Comparison of ENCODE assay signal across 19 cellular contexts in the genomic region with DNA sequence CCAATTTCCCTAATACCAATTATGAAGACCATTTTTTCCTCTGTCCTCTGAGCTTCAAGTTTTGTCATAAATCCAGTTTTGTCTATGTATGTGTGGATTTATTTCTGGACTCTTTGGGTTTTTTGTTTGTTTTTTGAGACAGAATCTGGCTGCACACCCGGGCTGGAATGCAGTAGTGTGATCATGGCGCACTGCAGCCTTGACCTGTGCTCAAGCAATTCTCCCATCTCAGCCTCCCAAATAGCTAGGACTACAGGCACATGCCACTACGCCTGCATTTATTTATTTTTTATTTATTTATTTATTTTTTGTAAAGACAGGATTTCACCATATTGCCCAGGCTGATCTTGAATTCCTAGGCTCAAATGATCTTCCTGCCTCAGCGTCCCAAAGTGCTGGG.
"Had no signal": no experiment of that assay in that cellular context is flagged by ENCODE, and none has a peak within 500 bp of the region (broad histone marks: within the 10 kb centered on the region; RNA-seq: fewer than 3 reads in every experiment).

No MANE protein-coding gene starts in this region.

- H3K4me3 ChIP-seq: left lung, lung, neural progenitor cell, right atrium auricular region, skin epidermis, spleen, suprapubic skin, tibial nerve, uterus had no signal

- DNase-seq: hippocampal formation; kidney glomerular epithelial cell; left cardiac atrium; left lung; naive B cell; natural killer cell; nephron progenitor cell; spleen; stimulated activated CD4-positive, alpha-beta T cell treated with anti-CD3 and anti-CD28 coated beads, Interleukin-4, amount 100 ng/mL, for 24 hours; uterus had no signal

- H3K9me3 ChIP-seq: left lung, neutrophil, right atrium auricular region, spleen, suprapubic skin, tibial nerve, uterus had no signal

- H3K4me2 ChIP-seq: neural progenitor cell had no signal

- H3K27ac ChIP-seq: left lung, neural progenitor cell, neutrophil, right atrium auricular region, skin epidermis, spleen, suprapubic skin, tibial nerve, uterus had no signal

- H3K27me3 ChIP-seq: right atrium auricular region, uterus had no signal

- ATAC-seq: left cardiac atrium, sciatic nerve had no signal

- H3K36me3 ChIP-seq: left lung, neural progenitor cell, neutrophil, right atrium auricular region, spleen, suprapubic skin, tibial nerve, uterus had no signal

- H3K4me1 ChIP-seq: left lung, right atrium auricular region, uterus had no signal

- FAIRE-seq: keratinocyte had no signal

- H3K9ac ChIP-seq: neural progenitor cell had no signal

- H2AFZ ChIP-seq: neural progenitor cell had no signal
